In the genomic region with DNA sequence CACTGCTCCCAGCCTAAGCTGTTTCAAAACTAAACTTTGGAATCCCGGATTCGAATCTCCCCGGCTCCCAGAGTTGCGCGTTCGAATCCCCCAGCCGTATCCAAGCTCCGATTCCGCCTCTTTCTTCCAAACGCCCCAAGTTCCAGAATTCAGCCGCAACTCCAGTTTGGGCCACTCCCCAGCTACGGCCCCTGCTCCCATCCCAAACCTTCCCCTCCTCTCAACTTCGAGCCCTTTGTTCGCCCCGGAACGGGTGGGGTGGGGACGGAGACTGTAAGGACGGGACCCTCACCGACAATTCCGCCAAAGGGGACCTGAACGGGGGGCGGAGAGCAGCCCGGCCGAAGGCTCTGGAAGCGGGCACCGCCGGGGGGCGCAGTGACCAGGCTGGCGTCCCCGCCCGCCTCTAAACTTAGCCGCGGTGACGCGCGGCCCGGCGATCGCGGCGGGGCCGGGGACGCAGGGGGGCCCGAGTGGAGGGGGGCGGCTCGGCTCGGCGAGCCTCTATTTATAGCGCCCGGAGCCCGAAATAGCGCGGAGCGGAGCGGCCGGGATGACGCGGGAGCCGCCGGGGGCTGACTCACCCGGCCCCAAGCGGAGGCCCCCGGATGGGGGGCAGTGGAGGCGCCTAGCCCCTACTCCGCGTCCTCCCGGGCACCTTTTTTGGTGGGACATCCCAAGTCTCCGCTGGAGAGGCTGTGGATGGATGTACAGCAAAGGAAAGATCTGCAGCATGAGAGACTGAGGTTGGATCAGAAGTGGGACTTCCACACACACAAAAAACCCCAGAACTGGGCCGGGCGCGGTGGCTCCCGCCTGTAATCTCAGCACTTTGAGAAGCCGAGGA, we compare ENCODE assay signal across 8 cellular contexts. TPM values are rescaled to one million over a fixed set of nuclear protein-coding genes. Genes with fewer than 3 reads are reported as not detected.
DNase-seq lines count a peak whose midpoint lies in the region; ATAC-seq and TF ChIP-seq lines count a peak whose summit lies in the region.

No MANE protein-coding gene starts in this region.

- TF ChIP-seq CTCF in VCaP (conservative IDR thresholded peaks at IDR 0.05), result peak; percentile 50
- TF ChIP-seq CTCF in fibroblast of pulmonary artery (IDR thresholded peaks at IDR 0.05; ENCODE audit: low read length, missing control alignments), result peak; percentile 25

- peaks cover 3% of the 10 kb centered on the region for H3K27me3 Mint-ChIP-seq in activated naive CD4-positive, alpha-beta T cell treated with anti-CD3 and anti-CD28 coated beads for 36 hours (ENCODE audit: low read depth)

- no peaks in the 10 kb centered on the region for H3K79me1 ChIP-seq in neuronal stem cell (ENCODE audit: low read depth, low read length)

- H3K9me3 Mint-ChIP-seq in activated naive CD4-positive, alpha-beta T cell treated with anti-CD3 and anti-CD28 coated beads for 36 hours, result no peaks in the 10 kb centered on the region

- CTCF ChIA-PET in activated naive CD4-positive, alpha-beta T cell treated with anti-CD3 and anti-CD28 coated beads for 36 hours (lab: Charles Lee), result interaction anchor here (0.5 to 2.9 kb wide), 8 partner anchors 9 to 57 kb away, joined by 3 to 16 read pairs (median 6); no protein-coding TSS in a partner anchor

- H3K4me3 ChIP-seq in fibroblast of pulmonary artery (replicated peaks; ENCODE audit: low read depth, low read length), result peak overlapping the region; percentile 59
- peak overlapping the region; percentile 52 to 87 for H3K4me3 ChIP-seq in neuronal stem cell (ENCODE audit: low read length in 2 of 2)

- ATAC-seq in esophagus mucosa (no peak), HG03175 (IDR thresholded peaks at IDR 0.05; ENCODE audit: unreplicated experiment) (no peak), GM19397 (IDR thresholded peaks at IDR 0.05; ENCODE audit: unreplicated experiment) (no peak)

- no CpG with 5 or more reads among the region's 73 CpGs for WGBS in neuronal stem cell (ENCODE audit: extremely low coverage in 2 of 2, insufficient read length in 2 of 2, insufficient replicate concordance in 1 of 2), 2 donors

- no peak overlapping the region for H3K14ac ChIP-seq in neuronal stem cell (ENCODE audit: low read length)

- H2BK5ac ChIP-seq in neuronal stem cell (ENCODE audit: low read length), result peak overlapping the region; percentile 39

- H4K91ac ChIP-seq in neuronal stem cell (ENCODE audit: low read depth, low read length, poor library complexity), result no peak overlapping the region

- H3K9me3 ChIP-seq in neuronal stem cell (replicated peaks in 1 of 2; ENCODE audit: control insufficient read depth in 2 of 2, insufficient read depth in 1 of 2, low read depth in 1 of 2, low read length in 2 of 2), result no peaks in the 10 kb centered on the region

- H2AK5ac ChIP-seq in neuronal stem cell (ENCODE audit: low read depth, low read length), result no peak overlapping the region

- peaks cover 3 to 5% of the 10 kb centered on the region in 2 donors for H3K4me1 ChIP-seq in neuronal stem cell (ENCODE audit: control insufficient read depth in 2 of 2, insufficient read depth in 1 of 2, low read depth in 1 of 2, low read length in 2 of 2)

- peak overlapping the region; percentile 96 for H2AFZ ChIP-seq in neuronal stem cell (ENCODE audit: low read length)

- H3K18ac ChIP-seq in neuronal stem cell (ENCODE audit: low read length), result peak overlapping the region; percentile 96

- no peak overlapping the region for H3K4ac ChIP-seq in neuronal stem cell (ENCODE audit: low read length)

- DNase-seq in activated naive CD4-positive, alpha-beta T cell treated with anti-CD3 and anti-CD28 coated beads for 36 hours, result peak; percentile 31
- no peak for DNase-seq in activated naive CD4-positive, alpha-beta T cell treated with anti-CD3 and anti-CD28 coated beads, Interleukin-2, amount 50 U/mL, for 16 hours
- DNase-seq in fibroblast of pulmonary artery (ENCODE audit: low read depth) (peak; percentile 43), neuronal stem cell (ENCODE audit: low spot score) (no peak)

- no peak overlapping the region for H4K8ac ChIP-seq in neuronal stem cell (ENCODE audit: low read depth, low read length)

- H2BK15ac ChIP-seq in neuronal stem cell (ENCODE audit: low read length), result peak overlapping the region; percentile 58

- intact Hi-C loops in activated naive CD4-positive, alpha-beta T cell treated with anti-CD3 and anti-CD28 coated beads for 36 hours (cut with micrococcal nuclease), result loop anchor here (5.0 kb wide), 1 partner anchor 129 kb away; no protein-coding TSS in a partner anchor

- H2BK12ac ChIP-seq in neuronal stem cell (ENCODE audit: low read length), result no peak overlapping the region

- H3K36me3 Mint-ChIP-seq in activated naive CD4-positive, alpha-beta T cell treated with anti-CD3 and anti-CD28 coated beads for 36 hours (ENCODE audit: low read depth), result no peaks in the 10 kb centered on the region

- H3K4me1 Mint-ChIP-seq in activated naive CD4-positive, alpha-beta T cell treated with anti-CD3 and anti-CD28 coated beads for 36 hours (ENCODE audit: low read depth), result peaks cover 29% of the 10 kb centered on the region

- no peak overlapping the region for H3K27ac Mint-ChIP-seq in activated naive CD4-positive, alpha-beta T cell treated with anti-CD3 and anti-CD28 coated beads for 36 hours

- peak overlapping the region; percentile 87 for H2BK120ac ChIP-seq in neuronal stem cell (ENCODE audit: low read depth, low read length)

- H3K9ac ChIP-seq in neuronal stem cell (ENCODE audit: low read depth, low read length, poor library complexity), result no peak overlapping the region

- peak overlapping the region; percentile 83 for H3K4me2 ChIP-seq in neuronal stem cell (ENCODE audit: insufficient read depth, low read length, poor library complexity, severe bottlenecking)

- H3K4me3 Mint-ChIP-seq in activated naive CD4-positive, alpha-beta T cell treated with anti-CD3 and anti-CD28 coated beads for 36 hours, result peak overlapping the region; percentile 70

- no peaks in the 10 kb centered on the region for H3K36me3 ChIP-seq in neuronal stem cell (replicated peaks in 1 of 2; ENCODE audit: control insufficient read depth in 2 of 2, insufficient read depth in 2 of 2, low read length in 2 of 2)

- H3K23ac ChIP-seq in neuronal stem cell (ENCODE audit: low read depth, low read length, poor library complexity), result peak overlapping the region; percentile 89

- peaks cover 0 to 4% (median 0%) of the 10 kb centered on the region in 3 experiments for H3K27me3 ChIP-seq in neuronal stem cell (ENCODE audit: control insufficient read depth in 3 of 3, insufficient read depth in 3 of 3, low read depth in 1 of 3, low read length in 3 of 3)

- H3K27ac ChIP-seq in VCaP (no peak overlapping the region), neuronal stem cell (replicated peaks; ENCODE audit: low read length) (no peak overlapping the region)

RNA-seq across cellular contexts. Expression of a gene that starts 4.9 kb away (rescaled TPM):
- total RNA-seq in activated naive CD4-positive, alpha-beta T cell treated with anti-CD3 and anti-CD28 coated beads for 36 hours, result 10 to 100 TPM; 28.9 to 30.7 TPM
- polyA plus RNA-seq in neuronal stem cell (2013, experiment 1 of 2), result 90.0 TPM
- polyA plus RNA-seq in neuronal stem cell (2013, experiment 2 of 2), result 87.6 TPM
- 48.5 TPM for total RNA-seq in esophagus mucosa

RNA-seq across cellular contexts. Expression of a gene that starts 22.2 kb away (rescaled TPM):
- 1 to 10 TPM; 7.4 to 7.6 TPM for total RNA-seq in activated naive CD4-positive, alpha-beta T cell treated with anti-CD3 and anti-CD28 coated beads for 36 hours
- 6.4 TPM for polyA plus RNA-seq in neuronal stem cell (2013, experiment 1 of 2)
- polyA plus RNA-seq in neuronal stem cell (2013, experiment 2 of 2), result 6.4 TPM
- total RNA-seq in esophagus mucosa, result 6.5 TPM

RNA-seq across cellular contexts. Expression of a gene that starts 23.7 kb away (rescaled TPM):
- total RNA-seq in activated naive CD4-positive, alpha-beta T cell treated with anti-CD3 and anti-CD28 coated beads for 36 hours, result 1 to 10 TPM; 4.0 to 4.8 TPM
- 11.0 TPM for polyA plus RNA-seq in neuronal stem cell (2013, experiment 1 of 2)
- polyA plus RNA-seq in neuronal stem cell (2013, experiment 2 of 2), result 9.8 TPM
- total RNA-seq in esophagus mucosa, result 186 TPM

RNA-seq across cellular contexts. Expression of a gene that starts 39.2 kb away (rescaled TPM):
- total RNA-seq in activated naive CD4-positive, alpha-beta T cell treated with anti-CD3 and anti-CD28 coated beads for 36 hours, result 1 to 10 TPM; 8.0 to 8.7 TPM
- 8.5 TPM for polyA plus RNA-seq in neuronal stem cell (2013, experiment 1 of 2)
- 8.7 TPM for polyA plus RNA-seq in neuronal stem cell (2013, experiment 2 of 2)
- total RNA-seq in esophagus mucosa, result 2.5 TPM

RNA-seq across cellular contexts. Expression of a gene that starts 58.2 kb away (rescaled TPM):
- 10 to 100 TPM; 20.6 to 22.9 TPM for total RNA-seq in activated naive CD4-positive, alpha-beta T cell treated with anti-CD3 and anti-CD28 coated beads for 36 hours
- polyA plus RNA-seq in neuronal stem cell (2013, experiment 1 of 2), result 68.8 TPM
- 73.1 TPM for polyA plus RNA-seq in neuronal stem cell (2013, experiment 2 of 2)
- 10.6 TPM for total RNA-seq in esophagus mucosa

Comparison
In these comparisons a context has a peak if more than half of its experiments do, and no peak if none do; other contexts are left out.
1. DNase-seq: peak in activated naive CD4-positive, alpha-beta T cell treated with anti-CD3 and anti-CD28 coated beads for 36 hours (single experiment) and fibroblast of pulmonary artery (single experiment); none in activated naive CD4-positive, alpha-beta T cell treated with anti-CD3 and anti-CD28 coated beads, Interleukin-2, amount 50 U/mL, for 16 hours (single experiment) and neuronal stem cell (single experiment).
2. RNA of a gene that starts 23.7 kb away (total RNA-seq): 186 TPM in esophagus mucosa (single experiment); 4.0 to 4.8 TPM in activated naive CD4-positive, alpha-beta T cell treated with anti-CD3 and anti-CD28 coated beads for 36 hours; every median in the first group is over 10 times any median in the second.